8 cellular contexts compared by ENCODE assay signal in genomic region chr19:1905071-1905862, GRCh38. TPM values are rescaled to one million over a fixed set of nuclear protein-coding genes. Genes with fewer than 3 reads are reported as not detected.
DNase-seq lines count a peak whose midpoint lies in the region; ATAC-seq lines count a peak whose summit lies in the region.

ADAT3 (plus strand) TSS chr19:1905399; CDS start chr19:1912048, 6,649 bp downstream.
SCAMP4 (plus strand) TSS chr19:1905399; CDS start chr19:1915020, 9,621 bp downstream.

- H3K36me3 ChIP-seq in BLaER1 = no peaks in the 10 kb centered on the region

- peaks cover 51% of the 10 kb centered on the region for H3K4me1 Mint-ChIP-seq in activated CD4-positive, alpha-beta T cell treated with anti-CD3 and anti-CD28 coated beads, Interleukin-2, amount 10 ng/mL, durations not matched to agents 7 days and 5 days

- H3K4me3 Mint-ChIP-seq in activated CD4-positive, alpha-beta T cell treated with anti-CD3 and anti-CD28 coated beads, Interleukin-2, amount 10 ng/mL, durations not matched to agents 7 days and 5 days = peak within 1 kb of the TSS; percentile 81

- H3K9me3 ChIP-seq in BLaER1 = no peaks in the 10 kb centered on the region

- H3K36me3 Mint-ChIP-seq in activated CD4-positive, alpha-beta T cell treated with anti-CD3 and anti-CD28 coated beads, Interleukin-2, amount 10 ng/mL, durations not matched to agents 7 days and 5 days (ENCODE audit: low read depth) = peaks cover 7% of the 10 kb centered on the region

- DNase-seq in NCI-H748 (lab: John Stamatoyannopoulos, UW; ENCODE audit: unreplicated experiment) (peak; percentile 97), cortex of kidney (lab: John Stamatoyannopoulos, UW) (peak; percentile 85), left kidney (ENCODE audit: low read depth, low spot score) (peak; percentile 99)
- DNase-seq in activated CD4-positive, alpha-beta T cell treated with anti-CD3 and anti-CD28 coated beads, Interleukin-2, amount 10 ng/mL, durations not matched to agents 7 days and 5 days = peak; percentile 99
- peak; percentile 99 for DNase-seq in stimulated activated CD4-positive, alpha-beta T cell treated with anti-CD3 and anti-CD28 coated beads, Interleukin-1b, Interleukin-23, amount 100 ng/mL, for 48 hours

- CTCF ChIA-PET in activated CD4-positive, alpha-beta T cell treated with anti-CD3 and anti-CD28 coated beads, Interleukin-2, amount 10 ng/mL, durations not matched to agents 7 days and 5 days (lab: Charles Lee) = interaction anchor here (0.9 to 1.5 kb wide), 3 partner anchors 8 to 39 kb away, joined by 3 to 5 read pairs (median 4); no protein-coding TSS in a partner anchor

- peak within 1 kb of the TSS; percentile 88 for H3K27ac Mint-ChIP-seq in activated CD4-positive, alpha-beta T cell treated with anti-CD3 and anti-CD28 coated beads, Interleukin-2, amount 10 ng/mL, durations not matched to agents 7 days and 5 days

- no peaks in the 10 kb centered on the region for H3K27me3 Mint-ChIP-seq in activated CD4-positive, alpha-beta T cell treated with anti-CD3 and anti-CD28 coated beads, Interleukin-2, amount 10 ng/mL, durations not matched to agents 7 days and 5 days

- H3K4me1 ChIP-seq in BLaER1 = peaks cover 70% of the 10 kb centered on the region

- peak within 1 kb of the TSS; percentile 81 for H3K4me3 ChIP-seq in BLaER1

- POLR2A ChIA-PET in activated CD4-positive, alpha-beta T cell treated with anti-CD3 and anti-CD28 coated beads, Interleukin-2, amount 10 ng/mL, durations not matched to agents 7 days and 5 days (lab: Charles Lee) = no interaction called here

- peak within 1 kb of the TSS; percentile 94 for H3K4me2 ChIP-seq in BLaER1

- peak; percentile 85 for ATAC-seq in GM19351 (IDR thresholded peaks at IDR 0.05; ENCODE audit: unreplicated experiment)
- peak; percentile 84 for ATAC-seq in HG03521 (IDR thresholded peaks at IDR 0.05; ENCODE audit: unreplicated experiment)

- H3K27me3 ChIP-seq in BLaER1 = no peaks in the 10 kb centered on the region

- H3K27ac ChIP-seq in BLaER1 = peak within 1 kb of the TSS; percentile 92

- H3K9ac ChIP-seq in BLaER1 = peak within 1 kb of the TSS; percentile 89

- H4K20me1 ChIP-seq in BLaER1 = peaks cover 44% of the 10 kb centered on the region

- H3K9me3 Mint-ChIP-seq in activated CD4-positive, alpha-beta T cell treated with anti-CD3 and anti-CD28 coated beads, Interleukin-2, amount 10 ng/mL, durations not matched to agents 7 days and 5 days = no peaks in the 10 kb centered on the region

RNA-seq across cellular contexts. Expression of gene ADAT3, which starts in this region (rescaled TPM):
- 10 to 100 TPM; 10.6 to 13.3 TPM for total RNA-seq in activated CD4-positive, alpha-beta T cell treated with anti-CD3 and anti-CD28 coated beads, Interleukin-2, amount 10 ng/mL, durations not matched to agents 7 days and 5 days

RNA-seq across cellular contexts. Expression of gene SCAMP4, which starts in this region (rescaled TPM):
- 10 to 100 TPM; 27.5 to 37.9 TPM for total RNA-seq in activated CD4-positive, alpha-beta T cell treated with anti-CD3 and anti-CD28 coated beads, Interleukin-2, amount 10 ng/mL, durations not matched to agents 7 days and 5 days

Comparison
In these comparisons a context has a peak if more than half of its experiments do, and no peak if none do; other contexts are left out.
1. Peak in every context shown above with its lines: DNase-seq, ATAC-seq, H3K4me3 ChIP-seq and H3K27ac ChIP-seq.